ENCODE assay signal across 22 cellular contexts in genomic region chr1:13830616-13831280, GRCh38.
DNase-seq lines count a peak whose midpoint lies in the region; ATAC-seq and TF ChIP-seq lines count a peak whose summit lies in the region.
"Had no signal": no experiment of that assay in that cellular context is flagged by ENCODE, and none has a peak within 500 bp of the region (broad histone marks: within the 10 kb centered on the region; RNA-seq: fewer than 3 reads in every experiment).

No MANE protein-coding gene starts in this region.

- ATAC-seq in left lobe of liver = no peak
- ATAC-seq in GM19328 (IDR thresholded peaks at IDR 0.05; ENCODE audit: unreplicated experiment) = no peak
- ATAC-seq: activated naive CD8-positive, alpha-beta T cell treated with anti-CD3 and anti-CD28 coated beads, Interleukin-2, amount 50 U/mL, for 24 hours; WTC11 had no signal

- no peak overlapping the region for H3K4me3 Mint-ChIP-seq in nephron progenitor cell
- H3K4me3 Mint-ChIP-seq: activated naive CD8-positive, alpha-beta T cell treated with anti-CD3 and anti-CD28 coated beads, Interleukin-2, amount 50 U/mL, for 24 hours; brain; CD14-positive monocyte; WTC11 had no signal

- no peak for TF ChIP-seq CTCF in colonic mucosa (IDR thresholded peaks at IDR 0.05)
- TF ChIP-seq CTCF in nephron progenitor cell (IDR thresholded peaks at IDR 0.05) = no peak

- H3K9me3 Mint-ChIP-seq in nephron progenitor cell = peaks cover 2% of the 10 kb centered on the region
- H3K9me3 Mint-ChIP-seq: activated naive CD8-positive, alpha-beta T cell treated with anti-CD3 and anti-CD28 coated beads, Interleukin-2, amount 50 U/mL, for 24 hours; brain had no signal

- no peaks in the 10 kb centered on the region for H3K27me3 ChIP-seq in colonic mucosa

- H3K9me3 ChIP-seq in colonic mucosa = no peaks in the 10 kb centered on the region
- H3K9me3 ChIP-seq: esophagus squamous epithelium had no signal

- intact Hi-C loops in colonic mucosa (cut with DNase I) = no loop called here

- peaks cover 4% of the 10 kb centered on the region for H3K4me1 ChIP-seq in colonic mucosa

- H3K9ac ChIP-seq in colonic mucosa (ENCODE audit: low read depth in 2 of 2, low read length in 2 of 2) = no peak overlapping the region

- DNase-seq in AG20443 (ENCODE audit: low spot score) (peak; percentile 11), HCEC 1CT (peak; percentile 15), colonic mucosa (peak; percentile 47), left lobe of liver (ENCODE audit: low spot score) (peak; percentile 35), NCI-H2227 (lab: John Stamatoyannopoulos, UW; ENCODE audit: unreplicated experiment) (no peak), nephron progenitor cell (no peak)
- no peak for DNase-seq in stimulated activated CD4-positive, alpha-beta T cell treated with anti-CD3 and anti-CD28 coated beads, Interleukin-12 subunit alpha, Interleukin-12 subunit beta, amount 100 ng/mL, for 4 hours
- DNase-seq: activated CD4-positive, alpha-beta T cell treated with anti-CD3 and anti-CD28 coated beads, Interleukin-2, amount 50 U/mL, for 4 hours; activated effector memory CD4-positive, alpha-beta T cell treated with anti-CD3 and anti-CD28 coated beads, Interleukin-2, amount 50 U/mL, for 16 hours; activated naive CD8-positive, alpha-beta T cell treated with anti-CD3 and anti-CD28 coated beads, Interleukin-2, amount 50 U/mL, for 24 hours; EL; esophagus squamous epithelium; kidney glomerular epithelial cell; midbrain; MM.1S; NCI-H187; NCI-H446 treated with DMSO at 0.1 percent for 48 hours had no signal

- no peak overlapping the region for H3K27ac Mint-ChIP-seq in nephron progenitor cell
- H3K27ac Mint-ChIP-seq: activated naive CD8-positive, alpha-beta T cell treated with anti-CD3 and anti-CD28 coated beads, Interleukin-2, amount 50 U/mL, for 24 hours; brain; CD14-positive monocyte; WTC11 had no signal

- no peak overlapping the region for H3K4me3 ChIP-seq in colonic mucosa
- H3K4me3 ChIP-seq: coronary artery, esophagus squamous epithelium had no signal

- H3K27ac ChIP-seq in colonic mucosa = no peak overlapping the region
- H3K27ac ChIP-seq: coronary artery, esophagus squamous epithelium had no signal

- no peaks in the 10 kb centered on the region for H3K4me1 Mint-ChIP-seq in nephron progenitor cell
- H3K4me1 Mint-ChIP-seq: activated naive CD8-positive, alpha-beta T cell treated with anti-CD3 and anti-CD28 coated beads, Interleukin-2, amount 50 U/mL, for 24 hours; brain had no signal

- H3K27me3 Mint-ChIP-seq in nephron progenitor cell (ENCODE audit: low read depth, poor library complexity) = peaks cover 47% of the 10 kb centered on the region
- H3K27me3 Mint-ChIP-seq: activated naive CD8-positive, alpha-beta T cell treated with anti-CD3 and anti-CD28 coated beads, Interleukin-2, amount 50 U/mL, for 24 hours had no signal

- H3K36me3 Mint-ChIP-seq in nephron progenitor cell (ENCODE audit: low read depth) = peaks cover 4% of the 10 kb centered on the region
- H3K36me3 Mint-ChIP-seq: CD14-positive monocyte, WTC11 had no signal

- no peaks in the 10 kb centered on the region for H3K36me3 ChIP-seq in colonic mucosa
- H3K36me3 ChIP-seq: esophagus squamous epithelium had no signal

Comparison
In these comparisons a context has a peak if more than half of its experiments do, and no peak if none do; other contexts are left out.
1. DNase-seq: peak in AG20443 (single experiment), HCEC 1CT (single experiment), colonic mucosa (single experiment) and left lobe of liver (single experiment); none in stimulated activated CD4-positive, alpha-beta T cell treated with anti-CD3 and anti-CD28 coated beads, Interleukin-12 subunit alpha, Interleukin-12 subunit beta, amount 100 ng/mL, for 4 hours (single experiment), NCI-H2227 (single experiment) and nephron progenitor cell (single experiment).